11 cellular contexts compared by ENCODE assay signal in genomic region chr1:163922743-163923186, GRCh38.
DNase-seq lines count a peak whose midpoint lies in the region; ATAC-seq, FAIRE-seq and TF ChIP-seq lines count a peak whose summit lies in the region.
"Had no signal": no experiment of that assay in that cellular context is flagged by ENCODE, and none has a peak within 500 bp of the region (broad histone marks: within the 10 kb centered on the region; RNA-seq: fewer than 3 reads in every experiment).

No MANE protein-coding gene starts in this region.

- H3K27ac Mint-ChIP-seq in activated CD8-positive, alpha-beta memory T cell treated with anti-CD3 and anti-CD28 coated beads, Interleukin-2, amount 10 ng/mL, durations not matched to agents 7 days and 5 days = no peak overlapping the region

- H3K27me3 ChIP-seq in suprapubic skin = no peaks in the 10 kb centered on the region

- no peaks in the 10 kb centered on the region for H3K4me1 ChIP-seq in suprapubic skin
- H3K4me1 ChIP-seq: psoas muscle had no signal

- no peaks in the 10 kb centered on the region for H3K4me1 Mint-ChIP-seq in activated CD8-positive, alpha-beta memory T cell treated with anti-CD3 and anti-CD28 coated beads, Interleukin-2, amount 10 ng/mL, durations not matched to agents 7 days and 5 days

- H3K27ac ChIP-seq in suprapubic skin = no peak overlapping the region
- H3K27ac ChIP-seq: psoas muscle had no signal

- TF ChIP-seq CTCF in D721Med (IDR thresholded peaks at IDR 0.05; ENCODE audit: insufficient read depth, missing control alignments) = no peak
- TF ChIP-seq CTCF in suprapubic skin (IDR thresholded peaks at IDR 0.05) = no peak

- no peaks in the 10 kb centered on the region for H3K36me3 ChIP-seq in suprapubic skin

- H3K9me3 Mint-ChIP-seq in activated CD8-positive, alpha-beta memory T cell treated with anti-CD3 and anti-CD28 coated beads, Interleukin-2, amount 10 ng/mL, durations not matched to agents 7 days and 5 days (ENCODE audit: low read depth) = no peaks in the 10 kb centered on the region

- TF ChIP-seq POLR2A in suprapubic skin (IDR thresholded peaks at IDR 0.05) = no peak

- CTCF ChIA-PET in activated CD8-positive, alpha-beta memory T cell treated with anti-CD3 and anti-CD28 coated beads, Interleukin-2, amount 10 ng/mL, durations not matched to agents 7 days and 5 days (lab: Charles Lee) = no interaction called here

- TF ChIP-seq EP300 in suprapubic skin (IDR thresholded peaks at IDR 0.05) = no peak

- H3K4me3 Mint-ChIP-seq in activated CD8-positive, alpha-beta memory T cell treated with anti-CD3 and anti-CD28 coated beads, Interleukin-2, amount 10 ng/mL, durations not matched to agents 7 days and 5 days = no peak overlapping the region

- FAIRE-seq in D721Med (lab: Jason Lieb, UNC) = peak; percentile 48
- FAIRE-seq: keratinocyte had no signal

- DNase-seq in D721Med (ENCODE audit: insufficient read length, low spot score) = no peak
- DNase-seq in OCI-M1 (lab: John Stamatoyannopoulos, UW) = peak; percentile 89
- no peak for DNase-seq in activated CD8-positive, alpha-beta memory T cell treated with anti-CD3 and anti-CD28 coated beads, Interleukin-2, amount 10 ng/mL, durations not matched to agents 7 days and 5 days
- no peak for DNase-seq in NCI-H2081 treated with DMSO at 0.1 percent for 48 hours (lab: John Stamatoyannopoulos, UW)
- no peak for DNase-seq in suprapubic skin (ENCODE audit: low spot score in 2 of 2)
- no peak for DNase-seq in NCI-H226
- DNase-seq: activated gamma-delta T cell, psoas muscle had no signal

- no peaks in the 10 kb centered on the region for H3K9me3 ChIP-seq in suprapubic skin
- H3K9me3 ChIP-seq: psoas muscle had no signal

- no peak overlapping the region for H3K4me3 ChIP-seq in suprapubic skin
- H3K4me3 ChIP-seq: psoas muscle had no signal

- no peaks in the 10 kb centered on the region for H3K36me3 Mint-ChIP-seq in activated CD8-positive, alpha-beta memory T cell treated with anti-CD3 and anti-CD28 coated beads, Interleukin-2, amount 10 ng/mL, durations not matched to agents 7 days and 5 days

- no peaks in the 10 kb centered on the region for H3K27me3 Mint-ChIP-seq in activated CD8-positive, alpha-beta memory T cell treated with anti-CD3 and anti-CD28 coated beads, Interleukin-2, amount 10 ng/mL, durations not matched to agents 7 days and 5 days

- ATAC-seq in GM19438 (IDR thresholded peaks at IDR 0.05; ENCODE audit: low read depth, unreplicated experiment) (peak; percentile 60), HG02981 (IDR thresholded peaks at IDR 0.05; ENCODE audit: unreplicated experiment) (peak; percentile 93)
- no peak for ATAC-seq in activated CD8-positive, alpha-beta memory T cell treated with anti-CD3 and anti-CD28 coated beads, Interleukin-2, amount 10 ng/mL, durations not matched to agents 7 days and 5 days
